Comparison of ENCODE assay signal across 1 cellular context in genomic region chr19:57320180-57321084, GRCh38.
A peak's percentile ranks its signal among the peaks of the same experiment; 100 is the strongest.
TF ChIP-seq lines count a peak whose summit lies in the region.

Gene ZNF543 (plus strand): TSS chr19:57320472. CDS start chr19:57320854, 382 bp downstream.

TF ChIP-seq in GM23338, 12 proteins besides CTCF, POLR2A, EP300 and RAD21 (continued from another document):
- TF ChIP-seq ZNF462 (CRISPR knock-in tag; IDR thresholded peaks at IDR 0.05) = no peak
- TF ChIP-seq ETS1 (IDR thresholded peaks at IDR 0.05) = peak; percentile 64; the same call in 1 of the 2 replicates
- peak; percentile 90 for TF ChIP-seq POLR2AphosphoS5 (IDR thresholded peaks at IDR 0.05; ENCODE audit: low read depth)
- no peak for TF ChIP-seq STAT1 (IDR thresholded peaks at IDR 0.05; ENCODE audit: unreplicated experiment)
